Comparison of ENCODE assay signal across 21 cellular contexts in genomic region chr14:88541324-88541723, GRCh38. TPM values are rescaled to one million over a fixed set of nuclear protein-coding genes. Genes with fewer than 3 reads are reported as not detected.
DNase-seq lines count a peak whose midpoint lies in the region; ATAC-seq and TF ChIP-seq lines count a peak whose summit lies in the region.
"Had no signal": no experiment of that assay in that cellular context is flagged by ENCODE, and none has a peak within 500 bp of the region (broad histone marks: within the 10 kb centered on the region; RNA-seq: fewer than 3 reads in every experiment).

No MANE protein-coding gene starts in this region.

- H3K27me3 ChIP-seq in foreskin keratinocyte (no peaks in the 10 kb centered on the region), tibial nerve (no peaks in the 10 kb centered on the region), colonic mucosa (no peaks in the 10 kb centered on the region)
- H3K27me3 ChIP-seq: BLaER1 had no signal

- no peaks in the 10 kb centered on the region for H3K9me3 ChIP-seq in tibial nerve
- H3K9me3 ChIP-seq in colonic mucosa = no peaks in the 10 kb centered on the region
- H3K9me3 ChIP-seq: BLaER1 had no signal

- WGBS in tibial nerve, 2 donors = 79 to 92% methylated on average over 1 of the region's 1 CpG

- TF ChIP-seq EP300 in tibial nerve (IDR thresholded peaks at IDR 0.05) = no peak

- no peak overlapping the region for H3K9ac ChIP-seq in colonic mucosa (ENCODE audit: low read depth in 2 of 2, low read length in 2 of 2)
- H3K9ac ChIP-seq: BLaER1 had no signal

- TF ChIP-seq CTCF in foreskin keratinocyte (conservative IDR thresholded peaks at IDR 0.05) (no peak), tibial nerve (IDR thresholded peaks at IDR 0.05) (no peak), colonic mucosa (IDR thresholded peaks at IDR 0.05) (no peak)

- H3K27ac ChIP-seq in foreskin keratinocyte = no peak overlapping the region
- H3K27ac ChIP-seq in tibial nerve = no peak overlapping the region
- H3K27ac ChIP-seq in colonic mucosa = no peak overlapping the region
- H3K27ac ChIP-seq: BLaER1 had no signal

- peaks cover 0 to 27% (median 0%) of the 10 kb centered on the region in 3 donors for H3K36me3 ChIP-seq in tibial nerve
- no peaks in the 10 kb centered on the region for H3K36me3 ChIP-seq in colonic mucosa
- H3K36me3 ChIP-seq: BLaER1 had no signal

- H3K4me3 ChIP-seq in tibial nerve = no peak overlapping the region
- no peak overlapping the region for H3K4me3 ChIP-seq in colonic mucosa
- H3K4me3 ChIP-seq: BLaER1 had no signal

- no peak for TF ChIP-seq POLR2A in tibial nerve (IDR thresholded peaks at IDR 0.05)

- peaks cover 4% of the 10 kb centered on the region for H3K4me1 ChIP-seq in foreskin keratinocyte
- H3K4me1 ChIP-seq in tibial nerve = peaks cover 0 to 58% (median 0%) of the 10 kb centered on the region in 4 donors
- peaks cover 16% of the 10 kb centered on the region for H3K4me1 ChIP-seq in colonic mucosa
- H3K4me1 ChIP-seq: BLaER1 had no signal

- ATAC-seq in SK-N-SH treated with all-trans-retinoic acid at 6 μM for 48 hours = peak; percentile 75
- ATAC-seq in foreskin keratinocyte = peak; percentile 97
- ATAC-seq: HCT116 had no signal

- DNase-seq in ELR (ENCODE audit: low read depth) (peak; percentile 44), foreskin keratinocyte (peak in 1 of 2 donors; percentile 41), renal cortical epithelial cell (ENCODE audit: low read depth) (peak; percentile 54), tibial nerve (ENCODE audit: low spot score in 2 of 2) (no peak), colonic mucosa (no peak), HUDEP-2 (lab: John Stamatoyannopoulos, UW; ENCODE audit: unreplicated experiment in 76 of 76) (no peak)
- DNase-seq: CD4-positive, alpha-beta memory T cell; DMS153; GOT3; Kasumi-1; NCI-H1694; NCI-H2081; NCI-H2171; NCI-H446; NCI-H526; OCI-M1; Right ventricle myocardium superior; SW 1271 had no signal

- intact Hi-C loops in colonic mucosa (cut with DNase I) = no loop called here

TF ChIP-seq in SK-N-SH treated with all-trans-retinoic acid at 6 μM for 48 hours, 23 proteins besides CTCF, POLR2A, EP300 and RAD21:
- peak; percentile 59 for TF ChIP-seq ISL1 (CRISPR knock-in tag; IDR thresholded peaks at IDR 0.05)
- TF ChIP-seq TCF4 (CRISPR knock-in tag; IDR thresholded peaks at IDR 0.05; ENCODE audit: borderline replicate concordance) = no peak
- TF ChIP-seq TOX (CRISPR knock-in tag; IDR thresholded peaks at IDR 0.05; ENCODE audit: borderline replicate concordance) = no peak

RNA-seq across cellular contexts. Expression of gene PTPN21, which starts 13.5 kb away (rescaled TPM):
- total RNA-seq in foreskin keratinocyte (10.8 and 10.9 TPM in 2 replicates), renal cortical epithelial cell (6.8 and 22.1 TPM in 2 replicates), tibial nerve (10 to 100 TPM; 25.6 to 35.5 (median 32.2) TPM), colonic mucosa (10 to 100 TPM; 22.2 to 23.6 TPM)
- polyA plus RNA-seq in foreskin keratinocyte = 2.8 and 3.2 TPM in 2 replicates
- total RNA-seq: CD4-positive, alpha-beta memory T cell had no signal
- polyA plus RNA-seq: CD4-positive, alpha-beta memory T cell had no signal

RNA-seq across cellular contexts. Expression of gene ZC3H14, which starts 21.5 kb away (rescaled TPM):
- total RNA-seq in foreskin keratinocyte = 69.2 and 70.2 TPM in 2 replicates
- 28.2 and 33.7 TPM in 2 replicates for polyA plus RNA-seq in foreskin keratinocyte
- 62.9 and 86.6 TPM in 2 replicates for total RNA-seq in renal cortical epithelial cell
- 10 to 100 TPM; 52.8 to 71.4 (median 59.3) TPM for total RNA-seq in tibial nerve
- 10 to 100 TPM; 52.6 to 54.3 TPM for total RNA-seq in colonic mucosa

Comparison
In these comparisons a context has a peak if more than half of its experiments do, and no peak if none do; other contexts are left out.
1. DNase-seq: peak in ELR (single experiment) and renal cortical epithelial cell (single experiment); none in tibial nerve (0 of 2), colonic mucosa (single experiment) and HUDEP-2 (0 of 76).